18 cellular contexts compared by ENCODE assay signal in the genomic region with DNA sequence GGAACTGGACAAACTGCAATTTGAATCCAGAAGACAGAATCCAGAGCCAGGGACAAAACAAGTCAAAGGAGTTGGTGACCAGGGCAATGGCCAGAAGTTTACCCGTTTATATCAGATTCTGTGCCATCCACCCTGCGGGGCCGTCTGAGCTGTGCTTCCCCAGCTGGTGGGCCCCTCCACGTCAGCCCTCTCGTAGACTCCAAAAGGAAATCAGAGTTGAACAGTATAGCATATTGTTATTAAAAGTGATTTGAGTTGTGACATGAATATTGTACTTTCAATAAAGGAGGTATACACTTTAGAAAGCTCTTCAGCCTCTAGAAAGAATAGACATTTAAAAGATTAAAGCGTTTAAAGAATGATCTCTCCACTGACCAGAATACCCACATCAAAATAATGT.
DNase-seq lines count a peak whose midpoint lies in the region; ATAC-seq and TF ChIP-seq lines count a peak whose summit lies in the region.
"Had no signal": no experiment of that assay in that cellular context is flagged by ENCODE, and none has a peak within 500 bp of the region (broad histone marks: within the 10 kb centered on the region; RNA-seq: fewer than 3 reads in every experiment).

No MANE protein-coding gene starts in this region.

- CTCF ChIA-PET in MCF 10A (lab: Yijun Ruan, JAX) = no interaction called here

- H3K4me1 ChIP-seq in prostate gland (replicated peaks) = peaks cover 4% of the 10 kb centered on the region
- H3K4me1 ChIP-seq: BLaER1 had no signal

- no peaks in the 10 kb centered on the region for H3K9me3 Mint-ChIP-seq in MCF 10A (ENCODE audit: unreplicated experiment)
- H3K9me3 Mint-ChIP-seq in stimulated activated memory B cell treated with anti-CD40 and anti-IgM and Interleukin-4, amounts not matched to agents 10 μg/mL and 1 μg/mL and 100 μg/mL, for 72 hours = no peaks in the 10 kb centered on the region

- BruUV-seq in MCF 10A (replicated peaks; lab: Mats Ljungman, UMichigan) = no TSS peak

- 63% methylated on average over 6 of the region's 6 CpGs for WGBS in prostate gland

- POLR2A ChIA-PET in MCF 10A (lab: Yijun Ruan, JAX) = interaction anchor here (1.5 to 1.6 kb wide), 3 partner anchors 10 to 14 kb away, joined by 5 to 7 read pairs (median 6); no protein-coding TSS in a partner anchor

- H3K27me3 ChIP-seq in prostate gland (replicated peaks; ENCODE audit: insufficient read depth) = no peaks in the 10 kb centered on the region
- H3K27me3 ChIP-seq: BLaER1, esophagus squamous epithelium, neutrophil, upper lobe of right lung had no signal

- intact Hi-C loops in MCF 10A (cut with micrococcal nuclease) = no loop called here
- intact Hi-C loops in prostate gland (cut with DNase I) = no loop called here

- no peak for TF ChIP-seq POLR2A in prostate gland (IDR thresholded peaks at IDR 0.05)

- H3K36me3 Mint-ChIP-seq in MCF 10A (ENCODE audit: insufficient read depth, unreplicated experiment) = peaks cover 17% of the 10 kb centered on the region
- H3K36me3 Mint-ChIP-seq in stimulated activated memory B cell treated with anti-CD40 and anti-IgM and Interleukin-4, amounts not matched to agents 10 μg/mL and 1 μg/mL and 100 μg/mL, for 72 hours = no peaks in the 10 kb centered on the region

- H3K4me1 Mint-ChIP-seq in MCF 10A (ENCODE audit: insufficient read depth, unreplicated experiment) = peaks cover 54% of the 10 kb centered on the region
- no peaks in the 10 kb centered on the region for H3K4me1 Mint-ChIP-seq in stimulated activated memory B cell treated with anti-CD40 and anti-IgM and Interleukin-4, amounts not matched to agents 10 μg/mL and 1 μg/mL and 100 μg/mL, for 72 hours

- H3K27ac ChIP-seq in prostate gland = peak overlapping the region; percentile 22 to 45
- H3K27ac ChIP-seq: BLaER1, esophagus squamous epithelium, neutrophil, upper lobe of right lung had no signal

- no peak for TF ChIP-seq CTCF in MCF 10A (IDR thresholded peaks at IDR 0.05; ENCODE audit: unreplicated experiment)
- no peak for TF ChIP-seq CTCF in prostate gland (IDR thresholded peaks at IDR 0.05)

- no peaks in the 10 kb centered on the region for H3K36me3 ChIP-seq in prostate gland
- H3K36me3 ChIP-seq: BLaER1, esophagus squamous epithelium, neutrophil, upper lobe of right lung had no signal

- H3K4me3 ChIP-seq in prostate gland = no peak overlapping the region
- H3K4me3 ChIP-seq: BLaER1, esophagus squamous epithelium, GM12878, upper lobe of right lung had no signal

- H3K27me3 Mint-ChIP-seq in MCF 10A (ENCODE audit: insufficient read depth, unreplicated experiment) = no peaks in the 10 kb centered on the region
- H3K27me3 Mint-ChIP-seq in stimulated activated memory B cell treated with anti-CD40 and anti-IgM and Interleukin-4, amounts not matched to agents 10 μg/mL and 1 μg/mL and 100 μg/mL, for 72 hours = peaks cover 10% of the 10 kb centered on the region

- H3K4me3 Mint-ChIP-seq in MCF 10A (ENCODE audit: unreplicated experiment) = peak overlapping the region; percentile 8
- no peak overlapping the region for H3K4me3 Mint-ChIP-seq in stimulated activated memory B cell treated with anti-CD40 and anti-IgM and Interleukin-4, amounts not matched to agents 10 μg/mL and 1 μg/mL and 100 μg/mL, for 72 hours
- H3K4me3 Mint-ChIP-seq: stimulated activated naive CD8-positive, alpha-beta T cell treated with anti-CD3 and anti-CD28 coated beads, Interleukin-15, Interleukin-2, amounts not matched to agents 100 ng/mL and 50 ng/mL, for 24 hours had no signal

- ATAC-seq in stimulated activated memory B cell treated with anti-CD40 and anti-IgM and Interleukin-4, amounts not matched to agents 10 μg/mL and 1 μg/mL and 100 μg/mL, for 72 hours = no peak
- ATAC-seq: GM12878, left lobe of liver, upper lobe of right lung had no signal

- H3K9me3 ChIP-seq in prostate gland = no peaks in the 10 kb centered on the region
- H3K9me3 ChIP-seq: BLaER1, esophagus squamous epithelium, neutrophil, upper lobe of right lung had no signal

- no peak overlapping the region for H3K27ac Mint-ChIP-seq in MCF 10A (ENCODE audit: low read depth, unreplicated experiment)
- H3K27ac Mint-ChIP-seq in stimulated activated memory B cell treated with anti-CD40 and anti-IgM and Interleukin-4, amounts not matched to agents 10 μg/mL and 1 μg/mL and 100 μg/mL, for 72 hours = no peak overlapping the region
- H3K27ac Mint-ChIP-seq: stimulated activated naive CD8-positive, alpha-beta T cell treated with anti-CD3 and anti-CD28 coated beads, Interleukin-15, Interleukin-2, amounts not matched to agents 100 ng/mL and 50 ng/mL, for 24 hours had no signal

- peak; percentile 31 for DNase-seq in DMS 273 (lab: John Stamatoyannopoulos, UW; ENCODE audit: unreplicated experiment)
- no peak for DNase-seq in DMS 273 treated with DMSO at 0.1 percent for 48 hours (lab: John Stamatoyannopoulos, UW)
- DNase-seq in OCI-M1 (lab: John Stamatoyannopoulos, UW) = peak; percentile 39
- no peak for DNase-seq in MCF 10A (ENCODE audit: unreplicated experiment)
- no peak for DNase-seq in prostate gland (ENCODE audit: low spot score)
- no peak for DNase-seq in stimulated activated CD4-positive, alpha-beta T cell treated with anti-CD3 and anti-CD28 coated beads, Interleukin-12 subunit alpha, Interleukin-12 subunit beta, amount 100 ng/mL, for 4 hours
- DNase-seq in NCI-H1092 (lab: John Stamatoyannopoulos, UW) = no peak
- DNase-seq: 8988T; amygdala; effector CD4-positive, alpha-beta T cell; esophagus squamous epithelium; upper lobe of right lung had no signal

Comparison
In these comparisons a context has a peak if more than half of its experiments do, and no peak if none do; other contexts are left out.
1. DNase-seq: peak in DMS 273 (single experiment) and OCI-M1 (single experiment); none in DMS 273 treated with DMSO at 0.1 percent for 48 hours (single experiment), MCF 10A (single experiment), prostate gland (single experiment), stimulated activated CD4-positive, alpha-beta T cell treated with anti-CD3 and anti-CD28 coated beads, Interleukin-12 subunit alpha, Interleukin-12 subunit beta, amount 100 ng/mL, for 4 hours (single experiment) and NCI-H1092 (single experiment).